19 cellular contexts compared by ENCODE assay signal in the genomic region with DNA sequence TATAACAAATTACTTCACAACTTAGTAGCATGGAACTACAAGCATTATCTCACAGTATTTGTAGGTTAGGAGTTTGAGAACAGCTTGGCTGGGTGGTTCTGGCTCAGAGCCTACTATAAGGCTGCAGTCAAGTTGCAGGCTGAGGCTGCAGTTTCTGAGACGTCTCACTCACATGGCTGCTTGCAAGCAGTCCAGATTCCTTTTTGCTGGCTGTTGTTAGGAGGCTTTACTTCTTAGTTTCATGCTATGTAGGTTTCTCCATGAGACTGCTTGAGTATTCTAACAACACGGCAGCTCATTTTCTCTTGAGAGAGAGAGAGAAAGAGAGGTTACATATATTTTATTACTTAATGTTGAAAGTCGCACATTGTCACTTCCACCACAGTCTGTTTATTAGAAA.
DNase-seq lines count a peak whose midpoint lies in the region; ATAC-seq, FAIRE-seq and TF ChIP-seq lines count a peak whose summit lies in the region.
"Had no signal": no experiment of that assay in that cellular context is flagged by ENCODE, and none has a peak within 500 bp of the region (broad histone marks: within the 10 kb centered on the region; RNA-seq: fewer than 3 reads in every experiment).

No MANE protein-coding gene starts in this region.

- H3K27ac ChIP-seq in astrocyte (ENCODE audit: low read depth, low read length) = no peak overlapping the region
- H3K27ac ChIP-seq in right lobe of liver = no peak overlapping the region
- H3K27ac ChIP-seq: 22Rv1, upper lobe of left lung had no signal

- no peaks in the 10 kb centered on the region for H4K20me1 ChIP-seq in astrocyte (ENCODE audit: insufficient read depth, low read length)

- no peaks in the 10 kb centered on the region for H3K27me3 Mint-ChIP-seq in astrocyte (ENCODE audit: low read depth, unreplicated experiment)
- no peaks in the 10 kb centered on the region for H3K27me3 Mint-ChIP-seq in activated T-helper 17 cell treated with anti-CD3 and anti-CD28 coated beads, Interleukin-2, amount 50 U/mL, for 72 hours
- H3K27me3 Mint-ChIP-seq: stimulated activated naive CD8-positive, alpha-beta T cell treated with anti-CD3 and anti-CD28 coated beads, Interleukin-15, amount 100 ng/mL, for 72 hours had no signal

- peak overlapping the region; percentile 78 for H3K27ac Mint-ChIP-seq in astrocyte (ENCODE audit: unreplicated experiment)
- no peak overlapping the region for H3K27ac Mint-ChIP-seq in activated T-helper 17 cell treated with anti-CD3 and anti-CD28 coated beads, Interleukin-2, amount 50 U/mL, for 72 hours
- H3K27ac Mint-ChIP-seq: stimulated activated naive CD8-positive, alpha-beta T cell treated with anti-CD3 and anti-CD28 coated beads, Interleukin-15, amount 100 ng/mL, for 72 hours had no signal

- no peak for TF ChIP-seq POLR2A in right lobe of liver (IDR thresholded peaks at IDR 0.05)

- no peaks in the 10 kb centered on the region for H3K36me3 ChIP-seq in astrocyte (ENCODE audit: insufficient read depth, low read length)
- no peaks in the 10 kb centered on the region for H3K36me3 ChIP-seq in right lobe of liver
- H3K36me3 ChIP-seq: upper lobe of left lung had no signal

- no peak for FAIRE-seq in astrocyte (lab: Jason Lieb, UNC)
- FAIRE-seq: TTC549 had no signal

- H3K9me3 Mint-ChIP-seq in astrocyte (ENCODE audit: unreplicated experiment) = no peaks in the 10 kb centered on the region
- peaks cover 3% of the 10 kb centered on the region for H3K9me3 Mint-ChIP-seq in activated T-helper 17 cell treated with anti-CD3 and anti-CD28 coated beads, Interleukin-2, amount 50 U/mL, for 72 hours
- H3K9me3 Mint-ChIP-seq: stimulated activated naive CD8-positive, alpha-beta T cell treated with anti-CD3 and anti-CD28 coated beads, Interleukin-15, amount 100 ng/mL, for 72 hours had no signal

- no peaks in the 10 kb centered on the region for H3K79me2 ChIP-seq in astrocyte (ENCODE audit: insufficient read depth, low read length)

- no peaks in the 10 kb centered on the region for H3K4me1 ChIP-seq in astrocyte (ENCODE audit: insufficient read depth, low read length)
- H3K4me1 ChIP-seq in right lobe of liver = no peaks in the 10 kb centered on the region
- H3K4me1 ChIP-seq: Caco-2, upper lobe of left lung had no signal

- H3K9ac ChIP-seq in astrocyte (ENCODE audit: low read length) = no peak overlapping the region

- peak overlapping the region; percentile 55 for H2AFZ ChIP-seq in astrocyte (ENCODE audit: low read depth, low read length)

- peak; percentile 6 for DNase-seq in NCI-H82 (lab: John Stamatoyannopoulos, UW)
- DNase-seq in NCI-H82 treated with DMSO at 0.1 percent for 48 hours (lab: John Stamatoyannopoulos, UW; ENCODE audit: unreplicated experiment) = no peak
- DNase-seq in astrocyte (ENCODE audit: low read depth) = peak; percentile 56
- DNase-seq in iris pigment epithelial cell (ENCODE audit: low read depth) = peak; percentile 2
- DNase-seq in superior temporal gyrus (ENCODE audit: extremely low spot score) = peak; percentile 28
- DNase-seq in right lobe of liver = no peak
- DNase-seq: activated CD4-positive, alpha-beta T cell treated with anti-CD3 and anti-CD28 coated beads for 48 hours; Caco-2; EL; Kasumi-1; NCI-H1105; NK-92 treated with Interleukin-12 subunit alpha and Interleukin-12 subunit beta, amount 100 ng/mL, for 24 hours; stimulated activated CD4-positive, alpha-beta T cell treated with anti-CD3 and anti-CD28 coated beads, Interleukin-2, amount 100 ng/mL, for 48 hours; stimulated activated naive CD8-positive, alpha-beta T cell treated with anti-CD3 and anti-CD28 coated beads, Interleukin-15, amount 100 ng/mL, for 72 hours; upper lobe of left lung had no signal

- ATAC-seq in GM18520 (IDR thresholded peaks at IDR 0.05; ENCODE audit: unreplicated experiment) = no peak
- ATAC-seq in activated T-helper 17 cell treated with anti-CD3 and anti-CD28 coated beads, Interleukin-2, amount 50 U/mL, for 72 hours (replicated peaks) = no peak
- ATAC-seq in right lobe of liver = no peak
- ATAC-seq: stimulated activated naive CD8-positive, alpha-beta T cell treated with anti-CD3 and anti-CD28 coated beads, Interleukin-15, amount 100 ng/mL, for 72 hours had no signal

- H3K27me3 ChIP-seq in astrocyte (ENCODE audit: insufficient read depth, low read length) (no peaks in the 10 kb centered on the region), right lobe of liver (no peaks in the 10 kb centered on the region)
- H3K27me3 ChIP-seq: upper lobe of left lung had no signal

- WGBS in right lobe of liver (ENCODE audit: insufficient coverage, low coverage, low lambda C conversion rate, missing lambda C conversion rate) = 12% methylated on average over 3 of the region's 3 CpGs

- H3K36me3 Mint-ChIP-seq in astrocyte (ENCODE audit: low read depth, unreplicated experiment) = no peaks in the 10 kb centered on the region
- no peaks in the 10 kb centered on the region for H3K36me3 Mint-ChIP-seq in activated T-helper 17 cell treated with anti-CD3 and anti-CD28 coated beads, Interleukin-2, amount 50 U/mL, for 72 hours (ENCODE audit: low read depth)

- no peak overlapping the region for H3K4me3 ChIP-seq in astrocyte (ENCODE audit: insufficient read depth, low read depth, low read length)
- no peak overlapping the region for H3K4me3 ChIP-seq in right lobe of liver
- H3K4me3 ChIP-seq: upper lobe of left lung had no signal

- H3K4me2 ChIP-seq in astrocyte (ENCODE audit: low read length) = peak overlapping the region; percentile 32

- TF ChIP-seq CTCF in astrocyte (IDR thresholded peaks at IDR 0.05; ENCODE audit: insufficient read depth, low read depth, low read length) (no peak), right lobe of liver (IDR thresholded peaks at IDR 0.05) (no peak)

- peaks cover 9% of the 10 kb centered on the region for H3K4me1 Mint-ChIP-seq in astrocyte (ENCODE audit: low read depth, unreplicated experiment)
- no peaks in the 10 kb centered on the region for H3K4me1 Mint-ChIP-seq in activated T-helper 17 cell treated with anti-CD3 and anti-CD28 coated beads, Interleukin-2, amount 50 U/mL, for 72 hours
- H3K4me1 Mint-ChIP-seq: stimulated activated naive CD8-positive, alpha-beta T cell treated with anti-CD3 and anti-CD28 coated beads, Interleukin-15, amount 100 ng/mL, for 72 hours had no signal

- intact Hi-C loops in right lobe of liver (cut with DNase I) = no loop called here

- H3K9me3 ChIP-seq in astrocyte (ENCODE audit: insufficient read depth, low read depth, low read length) (no peaks in the 10 kb centered on the region), right lobe of liver (no peaks in the 10 kb centered on the region)
- H3K9me3 ChIP-seq: Caco-2, upper lobe of left lung had no signal

- H3K4me3 Mint-ChIP-seq in astrocyte (ENCODE audit: unreplicated experiment) = no peak overlapping the region
- no peak overlapping the region for H3K4me3 Mint-ChIP-seq in activated T-helper 17 cell treated with anti-CD3 and anti-CD28 coated beads, Interleukin-2, amount 50 U/mL, for 72 hours
- H3K4me3 Mint-ChIP-seq: stimulated activated naive CD8-positive, alpha-beta T cell treated with anti-CD3 and anti-CD28 coated beads, Interleukin-15, amount 100 ng/mL, for 72 hours had no signal

Comparison
In these comparisons a context has a peak if more than half of its experiments do, and no peak if none do; other contexts are left out.
1. DNase-seq: peak in NCI-H82 (single experiment), astrocyte (single experiment), iris pigment epithelial cell (single experiment) and superior temporal gyrus (single experiment); none in NCI-H82 treated with DMSO at 0.1 percent for 48 hours (single experiment) and right lobe of liver (0 of 3).